In genomic region chr17:80649672-80650338, GRCh38 we compare ENCODE assay signal across 8 cellular contexts.
A peak's percentile ranks its signal among the peaks of the same experiment; 100 is the strongest.
DNase-seq lines count a peak whose midpoint lies in the region; ATAC-seq and TF ChIP-seq lines count a peak whose summit lies in the region.

No MANE protein-coding gene starts in this region.

- no peak overlapping the region for H3K4me3 ChIP-seq in retinal pigment epithelial cell (ENCODE audit: low read length)

- peaks cover 11% of the 10 kb centered on the region for H3K9me3 Mint-ChIP-seq in activated T-helper 1 cell treated with anti-CD3 and anti-CD28 coated beads, Interleukin-12 subunit alpha, Interleukin-12 subunit beta, Interleukin-2, Interleukin-4 antibody, amounts not matched to agents 30 ng/mL and 10 ng/mL and 1 ng/mL, durations not matched to agents 14 hours and 24 hours and 36 hours

- DNase-seq in NCI-H748 (lab: John Stamatoyannopoulos, UW; ENCODE audit: unreplicated experiment) (peak; percentile 39), NCI-H748 treated with DMSO at 0.1 percent for 48 hours (lab: John Stamatoyannopoulos, UW) (no peak), glomerular endothelial cell (ENCODE audit: extremely low read depth, low read depth, low spot score) (peak; percentile 39), retinal pigment epithelial cell (ENCODE audit: low read depth) (peak; percentile 17), left lobe of liver (ENCODE audit: low spot score) (no peak)
- peak; percentile 56 for DNase-seq in activated T-helper 1 cell treated with anti-CD3 and anti-CD28 coated beads, Interleukin-12 subunit alpha, Interleukin-12 subunit beta, Interleukin-2, Interleukin-4 antibody, amounts not matched to agents 30 ng/mL and 10 ng/mL and 1 ng/mL, durations not matched to agents 14 hours and 24 hours and 36 hours (ENCODE audit: low spot score)

- H3K27me3 Mint-ChIP-seq in activated T-helper 1 cell treated with anti-CD3 and anti-CD28 coated beads, Interleukin-12 subunit alpha, Interleukin-12 subunit beta, Interleukin-2, Interleukin-4 antibody, amounts not matched to agents 30 ng/mL and 10 ng/mL and 1 ng/mL, durations not matched to agents 14 hours and 24 hours and 36 hours (ENCODE audit: insufficient read depth), result no peaks in the 10 kb centered on the region

- ATAC-seq in GM21381 (IDR thresholded peaks at IDR 0.05; ENCODE audit: unreplicated experiment) (no peak), left lobe of liver (no peak)

- peak; percentile 72 for TF ChIP-seq CTCF in retinal pigment epithelial cell (conservative IDR thresholded peaks at IDR 0.05; ENCODE audit: low read depth, low read length)

- H3K4me1 Mint-ChIP-seq in activated T-helper 1 cell treated with anti-CD3 and anti-CD28 coated beads, Interleukin-12 subunit alpha, Interleukin-12 subunit beta, Interleukin-2, Interleukin-4 antibody, amounts not matched to agents 30 ng/mL and 10 ng/mL and 1 ng/mL, durations not matched to agents 14 hours and 24 hours and 36 hours (ENCODE audit: low read depth), result peaks cover 73% of the 10 kb centered on the region

- peaks cover 35% of the 10 kb centered on the region for H3K36me3 Mint-ChIP-seq in activated T-helper 1 cell treated with anti-CD3 and anti-CD28 coated beads, Interleukin-12 subunit alpha, Interleukin-12 subunit beta, Interleukin-2, Interleukin-4 antibody, amounts not matched to agents 30 ng/mL and 10 ng/mL and 1 ng/mL, durations not matched to agents 14 hours and 24 hours and 36 hours (ENCODE audit: low read depth)

- peak overlapping the region; percentile 68 for H3K4me3 Mint-ChIP-seq in activated T-helper 1 cell treated with anti-CD3 and anti-CD28 coated beads, Interleukin-12 subunit alpha, Interleukin-12 subunit beta, Interleukin-2, Interleukin-4 antibody, amounts not matched to agents 30 ng/mL and 10 ng/mL and 1 ng/mL, durations not matched to agents 14 hours and 24 hours and 36 hours

- intact Hi-C loops in activated T-helper 1 cell treated with anti-CD3 and anti-CD28 coated beads, Interleukin-12 subunit alpha, Interleukin-12 subunit beta, Interleukin-2, Interleukin-4 antibody, amounts not matched to agents 30 ng/mL and 10 ng/mL and 1 ng/mL, durations not matched to agents 14 hours and 24 hours and 36 hours (cut with micrococcal nuclease), result loop anchor here (1.0 to 5.0 kb wide), 3 partner anchors 14 to 182 kb away; no protein-coding TSS in a partner anchor

- peak overlapping the region; percentile 90 for H3K27ac Mint-ChIP-seq in activated T-helper 1 cell treated with anti-CD3 and anti-CD28 coated beads, Interleukin-12 subunit alpha, Interleukin-12 subunit beta, Interleukin-2, Interleukin-4 antibody, amounts not matched to agents 30 ng/mL and 10 ng/mL and 1 ng/mL, durations not matched to agents 14 hours and 24 hours and 36 hours

TF ChIP-seq in PFSK-1, 5 proteins besides CTCF, POLR2A, EP300 and RAD21:
- TF ChIP-seq SIN3A (IDR thresholded peaks at IDR 0.05; ENCODE audit: borderline replicate concordance, insufficient read depth, low read length), result 0 out of 2 replicates have a peak, but pooled peaks have one; percentile 19
- TF ChIP-seq REST (IDR thresholded peaks at IDR 0.05; ENCODE audit: insufficient read depth in 1 of 2, low read depth in 2 of 2, low read length in 2 of 2), result 0 out of 4 replicates have a peak, but pooled peaks of 1 of the 2 experiments have one; percentile 47
- TF ChIP-seq POLR2AphosphoS5 (IDR thresholded peaks at IDR 0.05; ENCODE audit: low read depth, low read length), result no peak
- TF ChIP-seq TAF1 (IDR thresholded peaks at IDR 0.05; ENCODE audit: borderline replicate concordance, insufficient read depth, low read length), result no peak
- no peak for TF ChIP-seq FOXP2 (optimal IDR thresholded peaks at IDR 0.05; ENCODE audit: borderline replicate concordance, extremely low read depth, extremely low read length, insufficient read depth)

Comparison
In these comparisons a context has a peak if more than half of its experiments do, and no peak if none do; other contexts are left out.
1. DNase-seq: peak in NCI-H748 (single experiment), activated T-helper 1 cell treated with anti-CD3 and anti-CD28 coated beads, Interleukin-12 subunit alpha, Interleukin-12 subunit beta, Interleukin-2, Interleukin-4 antibody, amounts not matched to agents 30 ng/mL and 10 ng/mL and 1 ng/mL, durations not matched to agents 14 hours and 24 hours and 36 hours (single experiment), glomerular endothelial cell (single experiment) and retinal pigment epithelial cell (single experiment); none in NCI-H748 treated with DMSO at 0.1 percent for 48 hours (single experiment) and left lobe of liver (single experiment).